Comparison of ENCODE assay signal across 18 cellular contexts in the genomic region with DNA sequence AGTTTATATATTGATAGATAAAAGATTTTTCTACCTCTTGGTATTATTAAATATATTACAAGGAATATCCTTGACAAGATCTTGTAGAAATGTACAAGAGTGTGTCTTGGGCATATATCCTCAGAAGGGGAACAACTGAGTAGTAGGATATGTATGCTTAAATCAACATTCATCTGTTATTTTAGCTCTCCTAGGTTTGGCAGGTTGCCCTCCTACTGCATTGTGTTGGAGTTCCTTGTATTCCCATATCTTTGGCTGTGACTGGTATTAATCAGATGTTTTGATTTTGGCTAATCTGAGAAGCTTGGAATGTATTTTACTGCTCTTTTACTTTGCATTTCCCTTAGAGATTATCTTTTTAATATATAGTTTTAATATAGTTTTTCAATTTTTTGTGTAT. TPM values are rescaled to one million over a fixed set of nuclear protein-coding genes. Genes with fewer than 3 reads are reported as not detected.
DNase-seq lines count a peak whose midpoint lies in the region; ATAC-seq and TF ChIP-seq lines count a peak whose summit lies in the region.
"Had no signal": no experiment of that assay in that cellular context is flagged by ENCODE, and none has a peak within 500 bp of the region (broad histone marks: within the 10 kb centered on the region; RNA-seq: fewer than 3 reads in every experiment).

No MANE protein-coding gene starts in this region.

- no peak for TF ChIP-seq CTCF in upper lobe of right lung (IDR thresholded peaks at IDR 0.05)

- intact Hi-C loops in upper lobe of right lung (cut with DNase I): no loop called here

- no peaks in the 10 kb centered on the region for H3K9me3 ChIP-seq in upper lobe of right lung
- H3K9me3 ChIP-seq: uterus had no signal

- H3K4me3 ChIP-seq in upper lobe of right lung: no peak overlapping the region
- H3K4me3 ChIP-seq: GM23338, hepatocyte, skin epidermis, uterus had no signal

- no peaks in the 10 kb centered on the region for H3K36me3 ChIP-seq in upper lobe of right lung
- H3K36me3 ChIP-seq: uterus had no signal

- peaks cover 8% of the 10 kb centered on the region for H3K4me1 ChIP-seq in upper lobe of right lung

- H3K27ac ChIP-seq in upper lobe of right lung: no peak overlapping the region
- H3K27ac ChIP-seq: hepatocyte, skin epidermis, uterus had no signal

- H3K27me3 ChIP-seq in upper lobe of right lung: peaks cover 29% of the 10 kb centered on the region

- ATAC-seq in HG02623 (IDR thresholded peaks at IDR 0.05; ENCODE audit: unreplicated experiment) (no peak), upper lobe of right lung (no peak)
- ATAC-seq: GM23338 had no signal

- DNase-seq in COR-L47 (lab: John Stamatoyannopoulos, UW): peak; percentile 39
- DNase-seq in HT1080 (ENCODE audit: low read depth): peak; percentile 35
- DNase-seq in astrocyte of the hippocampus (ENCODE audit: low read depth, low spot score): peak; percentile 70
- DNase-seq in glomerular endothelial cell (ENCODE audit: extremely low read depth, low read depth, low spot score): peak; percentile 68
- no peak for DNase-seq in UCSD-AML1 (lab: John Stamatoyannopoulos, UW; ENCODE audit: unreplicated experiment)
- DNase-seq in AML-193 (lab: John Stamatoyannopoulos, UW): no peak
- DNase-seq in upper lobe of right lung: no peak
- DNase-seq: activated CD4-positive, alpha-beta T cell treated with anti-CD3 and anti-CD28 coated beads for 48 hours; DMS79; IMR-90; NCI-H1436; Right ventricle myocardium superior; stimulated activated naive CD4-positive, alpha-beta T cell; uterus had no signal

RNA-seq across cellular contexts. Expression of a gene that starts 4.6 kb away (rescaled TPM):
- total RNA-seq in HT1080 (2014; rRNA removed; shearing (Covaris generic)): 0.10 and 0.48 TPM in 2 replicates
- polyA plus RNA-seq in HT1080 (2015; cell fraction: cytosol; rRNA removed): 0.15 and 0.16 TPM in 2 replicates
- polyA plus RNA-seq in HT1080 (2015; cell fraction: nucleus; rRNA removed): 0.14 and 0.17 TPM in 2 replicates
- 1.9 and 2.3 TPM in 2 replicates for total RNA-seq in glomerular endothelial cell
- total RNA-seq in upper lobe of right lung: 5.9 TPM
- total RNA-seq: IMR-90 had no signal
- polyA plus RNA-seq: hepatocyte, IMR-90 had no signal

Comparison
In these comparisons a context has a peak if more than half of its experiments do, and no peak if none do; other contexts are left out.
1. DNase-seq: peak in COR-L47 (single experiment), HT1080 (single experiment), astrocyte of the hippocampus (single experiment) and glomerular endothelial cell (single experiment); none in UCSD-AML1 (single experiment), AML-193 (0 of 2) and upper lobe of right lung (single experiment).